ENCODE assay signal across 3 cellular contexts in genomic region chr11:18121331-18121828, GRCh38. TPM values are rescaled to one million over a fixed set of nuclear protein-coding genes. Genes with fewer than 3 reads are reported as not detected.
"Had no signal": no experiment of that assay in that cellular context is flagged by ENCODE, and none has a peak within 500 bp of the region (broad histone marks: within the 10 kb centered on the region; RNA-seq: fewer than 3 reads in every experiment).

No MANE protein-coding gene starts in this region.

RNA-seq across cellular contexts. Expression of gene MRGPRX3, which starts 11.0 kb away (rescaled TPM):
- total RNA-seq: HT-29, IMR-90 had no signal
- polyA plus RNA-seq: IgD-negative memory B cell, IMR-90 had no signal

RNA-seq across cellular contexts. Expression of gene MRGPRX4, which starts 51.3 kb away (rescaled TPM):
- total RNA-seq: HT-29, IMR-90 had no signal
- polyA plus RNA-seq: IgD-negative memory B cell had no signal
